ENCODE assay signal across 12 cellular contexts in the genomic region with DNA sequence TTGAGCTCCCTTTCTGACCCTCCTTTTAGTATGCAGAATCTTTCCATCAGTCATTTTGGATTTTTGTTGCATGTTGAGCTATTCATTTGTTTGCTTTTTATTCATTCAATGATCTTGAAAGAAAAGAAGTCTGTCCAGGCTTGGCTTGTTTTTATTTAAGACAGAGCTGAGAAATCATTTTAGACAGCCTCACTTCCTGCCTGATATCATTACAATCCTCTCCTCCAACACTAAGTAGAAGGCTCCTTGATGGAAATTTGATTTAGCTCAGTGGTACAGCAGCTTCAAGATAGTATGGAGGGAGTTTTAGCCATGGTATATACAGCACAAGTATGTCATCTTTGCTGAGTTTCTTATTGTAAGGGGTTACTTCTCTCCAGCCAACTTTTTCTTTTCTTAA. TPM values are rescaled to one million over a fixed set of nuclear protein-coding genes. Genes with fewer than 3 reads are reported as not detected.
DNase-seq lines count a peak whose midpoint lies in the region; ATAC-seq, FAIRE-seq and TF ChIP-seq lines count a peak whose summit lies in the region.
"Had no signal": no experiment of that assay in that cellular context is flagged by ENCODE, and none has a peak within 500 bp of the region (broad histone marks: within the 10 kb centered on the region; RNA-seq: fewer than 3 reads in every experiment).

No MANE protein-coding gene starts in this region.

- peak; percentile 61 for FAIRE-seq in GM19239 (lab: Jason Lieb, UNC)

- H3K27me3 ChIP-seq in ascending aorta (no peaks in the 10 kb centered on the region), heart right ventricle (no peaks in the 10 kb centered on the region), sigmoid colon (no peaks in the 10 kb centered on the region), colonic mucosa (no peaks in the 10 kb centered on the region)

- DNase-seq in GM19239 (ENCODE audit: insufficient read length, low spot score), result no peak
- DNase-seq in ascending aorta (ENCODE audit: low spot score in 2 of 2), result no peak
- DNase-seq in heart right ventricle, result no peak
- no peak for DNase-seq in sigmoid colon
- no peak for DNase-seq in colonic mucosa
- no peak for DNase-seq in posterior vena cava (ENCODE audit: low spot score)
- no peak for DNase-seq in iPS-NIHi7 (ENCODE audit: extremely low spot score)
- DNase-seq: activated CD8-positive, alpha-beta T cell treated with anti-CD3 and anti-CD28 coated beads for 36 hours; DND-41; Kasumi-1; T-helper 2 cell had no signal

- H3K9ac ChIP-seq in colonic mucosa (ENCODE audit: low read depth in 2 of 2, low read length in 2 of 2), result no peak overlapping the region

- TF ChIP-seq CTCF in ascending aorta (IDR thresholded peaks at IDR 0.05) (no peak), heart right ventricle (IDR thresholded peaks at IDR 0.05) (no peak), sigmoid colon (IDR thresholded peaks at IDR 0.05) (no peak), colonic mucosa (IDR thresholded peaks at IDR 0.05) (no peak)

- ATAC-seq in heart right ventricle (peak in 6 of 8 donors; percentile 11 to 53 (median 36)), HG03039 (IDR thresholded peaks at IDR 0.05; ENCODE audit: unreplicated experiment) (no peak)
- ATAC-seq: activated CD8-positive, alpha-beta T cell treated with anti-CD3 and anti-CD28 coated beads for 36 hours had no signal

- H3K27ac ChIP-seq in ascending aorta (peak overlapping the region; percentile 68 to 74), heart right ventricle (peak overlapping the region in 9 of 10 donors; percentile 45 to 88 (median 56)), sigmoid colon (peak overlapping the region; percentile 54 to 85 (median 81)), colonic mucosa (no peak overlapping the region)

- no peaks in the 10 kb centered on the region for H3K9me3 ChIP-seq in ascending aorta
- H3K9me3 ChIP-seq in heart right ventricle, result no peaks in the 10 kb centered on the region
- no peaks in the 10 kb centered on the region for H3K9me3 ChIP-seq in sigmoid colon
- no peaks in the 10 kb centered on the region for H3K9me3 ChIP-seq in colonic mucosa

- H3K36me3 ChIP-seq in ascending aorta (no peaks in the 10 kb centered on the region), heart right ventricle (no peaks in the 10 kb centered on the region), sigmoid colon (no peaks in the 10 kb centered on the region), colonic mucosa (no peaks in the 10 kb centered on the region)

- H3K4me1 ChIP-seq in ascending aorta (peaks cover 0 to 41% of the 10 kb centered on the region in 2 donors), heart right ventricle (peaks cover 12 to 87% (median 71%) of the 10 kb centered on the region in 9 donors), sigmoid colon (peaks cover 0 to 86% (median 81%) of the 10 kb centered on the region in 4 donors), colonic mucosa (no peaks in the 10 kb centered on the region)

- H3K4me3 ChIP-seq in ascending aorta (peak overlapping the region; percentile 9 to 33), heart right ventricle (no peak overlapping the region), sigmoid colon (no peak overlapping the region), colonic mucosa (no peak overlapping the region)

- TF ChIP-seq POLR2A in sigmoid colon (IDR thresholded peaks at IDR 0.05), result no peak

- intact Hi-C loops in ascending aorta (cut with DNase I), result loop anchor here (10.0 kb wide), 1 partner anchor 184 kb away; a partner anchor contains a TSS
- intact Hi-C loops in heart right ventricle (cut with DNase I), result no loop called here
- intact Hi-C loops in sigmoid colon (cut with DNase I), result no loop called here
- intact Hi-C loops in colonic mucosa (cut with DNase I), result no loop called here
- intact Hi-C loops in posterior vena cava (cut with DNase I), result no loop called here

- TF ChIP-seq EP300 in sigmoid colon (IDR thresholded peaks at IDR 0.05), result no peak

RNA-seq across cellular contexts. Expression of a gene that starts 28.4 kb away (rescaled TPM):
- total RNA-seq in ascending aorta (38.7 TPM), heart right ventricle (10 to 100 TPM; 59.7 to 95.0 (median 85.2) TPM), sigmoid colon (100 to 1,000 TPM in 1 of 4 donors, 10 to 100 TPM in 3; 84.7 to 110 (median 95.1) TPM), colonic mucosa (10 to 100 TPM; 28.2 to 61.8 TPM), posterior vena cava (100 to 1,000 TPM; 106 to 139 TPM)
- polyA plus RNA-seq in heart right ventricle (10 to 100 TPM; 17.2 to 18.7 TPM), sigmoid colon (10 to 100 TPM; 11.8 to 16.2 (median 14.8) TPM)

Comparison
In these comparisons a context has a peak if more than half of its experiments do, and no peak if none do; other contexts are left out.
1. H3K4me3 ChIP-seq: peak in ascending aorta (2 of 2); none in heart right ventricle (0 of 10), sigmoid colon (0 of 4) and colonic mucosa (single experiment).